Comparison of ENCODE assay signal across 2 cellular contexts in the genomic region with DNA sequence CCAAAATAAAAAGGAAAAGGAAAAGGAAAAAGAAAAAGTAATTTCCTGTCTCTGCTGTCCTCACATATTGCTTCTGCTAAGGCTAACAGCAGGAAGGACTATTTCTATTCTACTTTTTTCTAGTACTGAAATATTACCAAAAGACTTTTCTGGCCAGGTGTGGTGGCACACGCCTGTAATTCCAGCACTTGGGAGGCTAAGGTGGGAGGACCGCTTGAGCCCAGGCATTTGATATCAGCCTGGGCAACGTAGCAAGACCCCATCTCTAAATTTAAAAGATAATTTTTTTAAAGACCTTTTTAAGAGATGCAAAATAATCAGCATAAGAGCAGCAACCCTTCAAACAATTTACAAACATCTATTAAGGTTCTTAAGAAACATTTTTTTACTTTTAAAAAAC.
TF ChIP-seq lines count a peak whose summit lies in the region.

No MANE protein-coding gene starts in this region.

TF ChIP-seq in HEK293, 187 proteins besides CTCF, POLR2A, EP300 and RAD21:
- 0 out of 2 replicates have a peak, but pooled peaks have one; percentile 34 for TF ChIP-seq ZNF121 (tag by site-specific recombination; IDR thresholded peaks at IDR 0.05)
- TF ChIP-seq, protein P1, sequence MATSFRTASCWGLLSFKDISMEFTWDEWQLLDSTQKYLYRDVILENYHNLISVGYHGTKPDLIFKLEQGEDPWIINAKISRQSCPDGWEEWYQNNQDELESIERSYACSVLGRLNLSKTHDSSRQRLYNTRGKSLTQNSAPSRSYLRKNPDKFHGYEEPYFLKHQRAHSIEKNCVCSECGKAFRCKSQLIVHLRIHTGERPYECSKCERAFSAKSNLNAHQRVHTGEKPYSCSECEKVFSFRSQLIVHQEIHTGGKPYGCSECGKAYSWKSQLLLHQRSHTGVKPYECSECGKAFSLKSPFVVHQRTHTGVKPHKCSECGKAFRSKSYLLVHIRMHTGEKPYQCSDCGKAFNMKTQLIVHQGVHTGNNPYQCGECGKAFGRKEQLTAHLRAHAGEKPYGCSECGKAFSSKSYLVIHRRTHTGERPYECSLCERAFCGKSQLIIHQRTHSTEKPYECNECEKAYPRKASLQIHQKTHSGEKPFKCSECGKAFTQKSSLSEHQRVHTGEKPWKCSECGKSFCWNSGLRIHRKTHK (tag by site-specific recombination; IDR thresholded peaks at IDR 0.05) = no peak
- TF ChIP-seq, protein P2, sequence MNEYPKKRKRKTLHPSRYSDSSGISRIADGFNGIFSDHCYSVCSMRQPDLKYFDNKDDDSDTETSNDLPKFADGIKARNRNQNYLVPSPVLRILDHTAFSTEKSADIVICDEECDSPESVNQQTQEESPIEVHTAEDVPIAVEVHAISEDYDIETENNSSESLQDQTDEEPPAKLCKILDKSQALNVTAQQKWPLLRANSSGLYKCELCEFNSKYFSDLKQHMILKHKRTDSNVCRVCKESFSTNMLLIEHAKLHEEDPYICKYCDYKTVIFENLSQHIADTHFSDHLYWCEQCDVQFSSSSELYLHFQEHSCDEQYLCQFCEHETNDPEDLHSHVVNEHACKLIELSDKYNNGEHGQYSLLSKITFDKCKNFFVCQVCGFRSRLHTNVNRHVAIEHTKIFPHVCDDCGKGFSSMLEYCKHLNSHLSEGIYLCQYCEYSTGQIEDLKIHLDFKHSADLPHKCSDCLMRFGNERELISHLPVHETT (tag by site-specific recombination; IDR thresholded peaks at IDR 0.05) = no peak

TF ChIP-seq in K562, 482 proteins besides CTCF, POLR2A, EP300 and RAD21:
- TF ChIP-seq ZNF121 (CRISPR knock-in tag; conservative IDR thresholded peaks at IDR 0.05) (peak; percentile 90), SAFB (IDR thresholded peaks at IDR 0.05; ENCODE audit: borderline replicate concordance, low read depth, low read length) (no peak), NFE2 (IDR thresholded peaks at IDR 0.05; ENCODE audit: low read depth) (no peak)
